Comparison of ENCODE assay signal across 10 cellular contexts in the genomic region with DNA sequence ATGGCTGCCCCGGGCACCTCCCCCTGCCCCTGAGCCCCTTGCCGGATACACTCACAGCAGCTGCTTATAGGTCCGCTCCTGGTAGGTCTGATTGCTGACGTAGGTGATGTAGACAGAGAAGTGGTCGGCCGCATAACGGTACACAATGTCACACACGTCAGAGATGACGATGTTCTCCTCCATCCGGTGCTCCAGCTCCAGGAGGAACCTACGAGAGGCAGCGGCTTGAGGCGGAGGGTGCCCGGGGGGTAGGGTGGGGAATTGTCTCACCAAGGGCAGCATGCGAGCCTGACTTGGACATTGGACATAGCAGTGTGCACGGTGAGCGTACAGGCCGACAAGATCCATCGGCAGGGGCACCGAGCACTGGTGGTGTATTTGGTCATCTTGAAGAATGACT.
"Had no signal": no experiment of that assay in that cellular context is flagged by ENCODE, and none has a peak within 500 bp of the region (broad histone marks: within the 10 kb centered on the region; RNA-seq: fewer than 3 reads in every experiment).

No MANE protein-coding gene starts in this region.

- H3K27ac Mint-ChIP-seq: activated naive CD8-positive, alpha-beta T cell treated with anti-CD3 and anti-CD28 coated beads, Interleukin-2, amount 10 ng/mL, durations not matched to agents 7 days and 5 days; progenitor cell of endocrine pancreas; T-helper 1 cell treated with Interleukin-12 subunit alpha and Interleukin-12 subunit beta and Interleukin-4 antibody, amounts not matched to agents 30 μg/mL and 1 μg/mL, for 36 hours had no signal

- DNase-seq: activated CD4-positive, CD25-positive, alpha-beta regulatory T cell; activated naive CD8-positive, alpha-beta T cell treated with anti-CD3 and anti-CD28 coated beads, Interleukin-2, amount 10 ng/mL, durations not matched to agents 7 days and 5 days; effector CD4-positive, alpha-beta T cell; midbrain; stimulated activated naive CD4-positive, alpha-beta T cell treated with Interleukin-2 at 50 U/mL for 16 hours had no signal

- H3K9me3 Mint-ChIP-seq: activated naive CD8-positive, alpha-beta T cell treated with anti-CD3 and anti-CD28 coated beads, Interleukin-2, amount 10 ng/mL, durations not matched to agents 7 days and 5 days; T-helper 1 cell treated with Interleukin-12 subunit alpha and Interleukin-12 subunit beta and Interleukin-4 antibody, amounts not matched to agents 30 μg/mL and 1 μg/mL, for 36 hours had no signal

- H3K4me3 Mint-ChIP-seq: activated naive CD8-positive, alpha-beta T cell treated with anti-CD3 and anti-CD28 coated beads, Interleukin-2, amount 10 ng/mL, durations not matched to agents 7 days and 5 days; T-helper 1 cell treated with Interleukin-12 subunit alpha and Interleukin-12 subunit beta and Interleukin-4 antibody, amounts not matched to agents 30 μg/mL and 1 μg/mL, for 36 hours had no signal

- H3K27me3 ChIP-seq: right lobe of liver had no signal

- H3K36me3 Mint-ChIP-seq: activated naive CD8-positive, alpha-beta T cell treated with anti-CD3 and anti-CD28 coated beads, Interleukin-2, amount 10 ng/mL, durations not matched to agents 7 days and 5 days had no signal

- H3K27ac ChIP-seq: neutrophil, right lobe of liver, thoracic aorta had no signal

- H3K9me3 ChIP-seq: neutrophil, right lobe of liver, thoracic aorta had no signal

- H3K4me1 ChIP-seq: right lobe of liver had no signal

- ATAC-seq: right lobe of liver had no signal

- H3K4me3 ChIP-seq: right lobe of liver, thoracic aorta had no signal

- H3K36me3 ChIP-seq: neutrophil, thoracic aorta had no signal
